In genomic region chr2:68365087-68365486, GRCh38 we compare ENCODE assay signal across 9 cellular contexts. TPM values are rescaled to one million over a fixed set of nuclear protein-coding genes. Genes with fewer than 3 reads are reported as not detected.
A peak's percentile ranks its signal among the peaks of the same experiment; 100 is the strongest.
DNase-seq lines count a peak whose midpoint lies in the region; ATAC-seq and TF ChIP-seq lines count a peak whose summit lies in the region.
"Had no signal": no experiment of that assay in that cellular context is flagged by ENCODE, and none has a peak within 500 bp of the region (broad histone marks: within the 10 kb centered on the region; RNA-seq: fewer than 3 reads in every experiment).

PLEK (plus strand) TSS chr2:68365282; CDS start chr2:68365352, 70 bp downstream.

- peaks cover 12% of the 10 kb centered on the region for H3K4me1 ChIP-seq in rectal smooth muscle tissue (ENCODE audit: control insufficient read depth, insufficient read depth, low read length)

- H3K9ac ChIP-seq in rectal smooth muscle tissue (ENCODE audit: low read length), result no peak within 1 kb of the TSS

- H3K27ac ChIP-seq in dorsolateral prefrontal cortex (peak within 1 kb of the TSS in 51 of 59 donors; percentile 1 to 82 (median 52)), rectal smooth muscle tissue (ENCODE audit: low read depth, low read length) (no peak within 1 kb of the TSS)
- H3K27ac ChIP-seq: cardiac muscle cell had no signal

- DNase-seq in GM10266 (ENCODE audit: extremely low spot score) (peak; percentile 24), KG1 (lab: John Stamatoyannopoulos, UW) (peak; percentile 74), dorsolateral prefrontal cortex (peak in 4 of 10 donors; percentile 23 to 48 (median 42)), NCI-H446 (lab: John Stamatoyannopoulos, UW) (no peak), NCI-H2029 treated with DMSO at 0.1 percent for 48 hours (lab: John Stamatoyannopoulos, UW) (no peak)
- DNase-seq in stimulated activated CD8-positive, alpha-beta memory T cell treated with anti-CD3 and anti-CD28 coated beads, Interleukin-4, amount 100 ng/mL, for 48 hours, result no peak

- no peaks in the 10 kb centered on the region for H3K36me3 ChIP-seq in rectal smooth muscle tissue (ENCODE audit: control insufficient read depth, insufficient read depth, low read length)
- H3K36me3 ChIP-seq: cardiac muscle cell had no signal

- TF ChIP-seq CTCF in GM10266 (IDR thresholded peaks at IDR 0.05; ENCODE audit: control insufficient read depth, insufficient read depth, low read depth, missing control alignments), result no peak
- TF ChIP-seq CTCF in dorsolateral prefrontal cortex (IDR thresholded peaks at IDR 0.05 in 54 of 56, conservative IDR thresholded peaks at IDR 0.05 in 2 of 56; ENCODE audit: low read depth in 1 of 56, partially characterized antibody in 56 of 56), result no peak

- ATAC-seq in GM21515 (IDR thresholded peaks at IDR 0.05; ENCODE audit: unreplicated experiment), result peak; percentile 63

- intact Hi-C loops in dorsolateral prefrontal cortex (cut with DNase I), result no loop called here

- H3K27me3 ChIP-seq in dorsolateral prefrontal cortex (no peaks in the 10 kb centered on the region), rectal smooth muscle tissue (ENCODE audit: control insufficient read depth, insufficient read depth, low read length) (no peaks in the 10 kb centered on the region)
- H3K27me3 ChIP-seq: cardiac muscle cell had no signal

- peak within 1 kb of the TSS in 47 of 59 donors; percentile 1 to 54 (median 32) for H3K4me3 ChIP-seq in dorsolateral prefrontal cortex
- peak within 1 kb of the TSS; percentile 50 for H3K4me3 ChIP-seq in rectal smooth muscle tissue (ENCODE audit: low read length)
- H3K4me3 ChIP-seq: cardiac muscle cell had no signal

RNA-seq across cellular contexts. Expression of gene PLEK, which starts in this region (rescaled TPM):
- total RNA-seq in dorsolateral prefrontal cortex, result 10 to 100 TPM in 3 of 120 experiments, 1 to 10 TPM in 116, under 1 TPM in 1; 0.60 to 11.5 (median 3.4) TPM
- total RNA-seq: cardiac muscle cell had no signal

Comparison
In these comparisons a context has a peak if more than half of its experiments do, and no peak if none do; other contexts are left out.
1. DNase-seq: peak in GM10266 (single experiment) and KG1 (single experiment); none in stimulated activated CD8-positive, alpha-beta memory T cell treated with anti-CD3 and anti-CD28 coated beads, Interleukin-4, amount 100 ng/mL, for 48 hours (single experiment), NCI-H446 (0 of 2) and NCI-H2029 treated with DMSO at 0.1 percent for 48 hours (single experiment).